In genomic region chr4:168177546-168178149, GRCh38 we compare ENCODE assay signal across 16 cellular contexts.
A peak's percentile ranks its signal among the peaks of the same experiment; 100 is the strongest.
DNase-seq lines count a peak whose midpoint lies in the region; ATAC-seq and TF ChIP-seq lines count a peak whose summit lies in the region.
"Had no signal": no experiment of that assay in that cellular context is flagged by ENCODE, and none has a peak within 500 bp of the region (broad histone marks: within the 10 kb centered on the region; RNA-seq: fewer than 3 reads in every experiment).

No MANE protein-coding gene starts in this region.

- TF ChIP-seq CTCF in left lung (IDR thresholded peaks at IDR 0.05): no peak

- H3K27ac Mint-ChIP-seq in activated naive CD8-positive, alpha-beta T cell treated with anti-CD3 and anti-CD28 coated beads, Interleukin-2, amount 50 U/mL, for 24 hours: no peak overlapping the region
- H3K27ac Mint-ChIP-seq: GM23338, HFFc6 had no signal

- H3K27me3 ChIP-seq in endocrine pancreas (ENCODE audit: control insufficient read depth, insufficient read depth, low read length) (no peaks in the 10 kb centered on the region), left lung (no peaks in the 10 kb centered on the region)
- H3K27me3 ChIP-seq: Peyer's patch had no signal

- H3K9me3 ChIP-seq in endocrine pancreas (ENCODE audit: control insufficient read depth, low read length) (no peaks in the 10 kb centered on the region), left lung (no peaks in the 10 kb centered on the region)
- H3K9me3 ChIP-seq: Peyer's patch had no signal

- intact Hi-C loops in left lung (cut with DNase I): no loop called here
- intact Hi-C loops in Right ventricle myocardium superior (cut with DNase I): no loop called here

- no peak overlapping the region for H3K4me3 Mint-ChIP-seq in activated naive CD8-positive, alpha-beta T cell treated with anti-CD3 and anti-CD28 coated beads, Interleukin-2, amount 50 U/mL, for 24 hours
- H3K4me3 Mint-ChIP-seq: GM23338, HFFc6 had no signal

- DNase-seq in HK-2 (ENCODE audit: unreplicated experiment) (peak; percentile 12), left lung (no peak), Right ventricle myocardium superior (no peak), Ammon's horn (ENCODE audit: low spot score) (no peak)
- DNase-seq in activated CD8-positive, alpha-beta memory T cell treated with anti-CD3 and anti-CD28 coated beads, Interleukin-2, amount 50 U/mL, for 4 hours: no peak
- DNase-seq in activated naive CD8-positive, alpha-beta T cell treated with anti-CD3 and anti-CD28 coated beads, Interleukin-2, amount 50 U/mL, for 24 hours: no peak
- DNase-seq: C1 segment of cervical spinal cord, GF-D8, HFFc6, Kasumi-1, NCI-H1105 treated with DMSO at 0.1 percent for 48 hours, NCI-H187, Peyer's patch, SHP77 treated with DMSO at 0.1 percent for 48 hours had no signal

- no peaks in the 10 kb centered on the region for H3K9me3 Mint-ChIP-seq in activated naive CD8-positive, alpha-beta T cell treated with anti-CD3 and anti-CD28 coated beads, Interleukin-2, amount 50 U/mL, for 24 hours
- H3K9me3 Mint-ChIP-seq: GM23338, HFFc6 had no signal

- H3K4me1 ChIP-seq in endocrine pancreas (ENCODE audit: control insufficient read depth, insufficient read depth, low read length) (peaks cover 12% of the 10 kb centered on the region), left lung (no peaks in the 10 kb centered on the region)
- H3K4me1 ChIP-seq: Peyer's patch had no signal

- ATAC-seq in left lung: peak; percentile 41
- no peak for ATAC-seq in activated naive CD8-positive, alpha-beta T cell treated with anti-CD3 and anti-CD28 coated beads, Interleukin-2, amount 50 U/mL, for 24 hours
- ATAC-seq in Right ventricle myocardium superior (ENCODE audit: poor library complexity): no peak
- ATAC-seq: GM23338 had no signal

- H3K4me3 ChIP-seq in endocrine pancreas (ENCODE audit: control insufficient read depth, insufficient read depth, low read length) (peak overlapping the region; percentile 0), left lung (no peak overlapping the region)
- H3K4me3 ChIP-seq: GM23338, Peyer's patch had no signal

- no peak overlapping the region for H3K27ac ChIP-seq in left lung
- H3K27ac ChIP-seq: Peyer's patch had no signal

- no peak overlapping the region for H3K9ac ChIP-seq in endocrine pancreas (ENCODE audit: control insufficient read depth, insufficient read depth, low read length)

- H3K36me3 ChIP-seq in endocrine pancreas (ENCODE audit: control insufficient read depth, insufficient read depth, low read length) (no peaks in the 10 kb centered on the region), left lung (no peaks in the 10 kb centered on the region)
- H3K36me3 ChIP-seq: Peyer's patch had no signal

- no peaks in the 10 kb centered on the region for H3K4me1 Mint-ChIP-seq in activated naive CD8-positive, alpha-beta T cell treated with anti-CD3 and anti-CD28 coated beads, Interleukin-2, amount 50 U/mL, for 24 hours
- H3K4me1 Mint-ChIP-seq: GM23338 had no signal

- H3K36me3 Mint-ChIP-seq in activated naive CD8-positive, alpha-beta T cell treated with anti-CD3 and anti-CD28 coated beads, Interleukin-2, amount 50 U/mL, for 24 hours (ENCODE audit: low read depth): no peaks in the 10 kb centered on the region

- no peaks in the 10 kb centered on the region for H3K27me3 Mint-ChIP-seq in activated naive CD8-positive, alpha-beta T cell treated with anti-CD3 and anti-CD28 coated beads, Interleukin-2, amount 50 U/mL, for 24 hours
